11 cellular contexts compared by ENCODE assay signal in genomic region chr14:89317051-89317691, GRCh38.
DNase-seq lines count a peak whose midpoint lies in the region; ATAC-seq and TF ChIP-seq lines count a peak whose summit lies in the region.
"Had no signal": no experiment of that assay in that cellular context is flagged by ENCODE, and none has a peak within 500 bp of the region (broad histone marks: within the 10 kb centered on the region; RNA-seq: fewer than 3 reads in every experiment).

No MANE protein-coding gene starts in this region.

- no peak overlapping the region for H2AK5ac ChIP-seq in mesendoderm (ENCODE audit: low read length)

- no peak for TF ChIP-seq POLR2A in prostate gland (IDR thresholded peaks at IDR 0.05)

- no peak overlapping the region for H3K4me3 ChIP-seq in mesendoderm (ENCODE audit: low read length)
- H3K4me3 ChIP-seq in heart right ventricle: no peak overlapping the region
- H3K4me3 ChIP-seq in prostate gland: no peak overlapping the region
- H3K4me3 ChIP-seq: PC-9 had no signal

- no peak overlapping the region for H2BK120ac ChIP-seq in mesendoderm (ENCODE audit: low read depth, low read length)

- TF ChIP-seq CTCF in heart right ventricle (IDR thresholded peaks at IDR 0.05) (no peak), prostate gland (IDR thresholded peaks at IDR 0.05) (no peak)

- H3K9me3 ChIP-seq in heart right ventricle (peaks cover 0 to 5% (median 0%) of the 10 kb centered on the region in 11 donors), prostate gland (no peaks in the 10 kb centered on the region)

- H4K8ac ChIP-seq in mesendoderm (ENCODE audit: low read depth, low read length): no peak overlapping the region

- H3K79me1 ChIP-seq in mesendoderm (ENCODE audit: low read length): peaks cover 21% of the 10 kb centered on the region

- peaks cover 29% of the 10 kb centered on the region for H3K79me2 ChIP-seq in mesendoderm (ENCODE audit: control insufficient read depth, insufficient read depth, low read length)

- intact Hi-C loops in heart right ventricle (cut with DNase I): no loop called here
- intact Hi-C loops in prostate gland (cut with DNase I): no loop called here

- H3K4me1 ChIP-seq in mesendoderm (ENCODE audit: control insufficient read depth, low read depth, low read length): peaks cover 6% of the 10 kb centered on the region
- H3K4me1 ChIP-seq in heart right ventricle: peaks cover 0 to 37% (median 11%) of the 10 kb centered on the region in 9 donors
- H3K4me1 ChIP-seq in prostate gland (replicated peaks): peaks cover 4% of the 10 kb centered on the region

- no peak overlapping the region for H2BK5ac ChIP-seq in mesendoderm (ENCODE audit: low read length)

- no peak overlapping the region for H3K4me2 ChIP-seq in mesendoderm (ENCODE audit: low read length)
- H3K4me2 ChIP-seq: PC-9 had no signal

- H3K27me3 ChIP-seq in mesendoderm (ENCODE audit: insufficient read depth, low read length, poor library complexity): no peaks in the 10 kb centered on the region
- no peaks in the 10 kb centered on the region for H3K27me3 ChIP-seq in heart right ventricle
- no peaks in the 10 kb centered on the region for H3K27me3 ChIP-seq in prostate gland (replicated peaks; ENCODE audit: insufficient read depth)

- no peak overlapping the region for H3K18ac ChIP-seq in mesendoderm (ENCODE audit: low read length)

- H3K36me3 ChIP-seq in mesendoderm (ENCODE audit: control insufficient read depth, insufficient read depth, low read length) (no peaks in the 10 kb centered on the region), heart right ventricle (peaks cover 0 to 5% (median 0%) of the 10 kb centered on the region in 9 donors), prostate gland (no peaks in the 10 kb centered on the region)

- DNase-seq in mesendoderm (no peak), heart right ventricle (no peak), AG20443 (ENCODE audit: low spot score) (no peak), prostate gland (ENCODE audit: low spot score) (no peak), RKO (ENCODE audit: low spot score) (no peak)
- DNase-seq: NCI-H1048; PC-9; stimulated activated CD4-positive, alpha-beta T cell treated with anti-CD3 and anti-CD28 coated beads, Interleukin-2, amount 100 ng/mL, for 48 hours had no signal

- H3K4ac ChIP-seq in mesendoderm (ENCODE audit: low read depth, low read length): no peak overlapping the region

- peak; percentile 82 for ATAC-seq in GM19023 (IDR thresholded peaks at IDR 0.05; ENCODE audit: unreplicated experiment)
- ATAC-seq in GM21619 (IDR thresholded peaks at IDR 0.05; ENCODE audit: unreplicated experiment): peak; percentile 90
- peak; percentile 87 for ATAC-seq in HG03175 (IDR thresholded peaks at IDR 0.05; ENCODE audit: unreplicated experiment)
- no peak for ATAC-seq in heart right ventricle

- H3K56ac ChIP-seq in mesendoderm (ENCODE audit: low read length): peak overlapping the region; percentile 60

- H3K27ac ChIP-seq in mesendoderm (ENCODE audit: low read depth, low read length) (no peak overlapping the region), heart right ventricle (no peak overlapping the region), prostate gland (no peak overlapping the region)
- H3K27ac ChIP-seq: PC-9 had no signal

- no peak overlapping the region for H3K23ac ChIP-seq in mesendoderm (ENCODE audit: low read length)

- no peak overlapping the region for H4K5ac ChIP-seq in mesendoderm (ENCODE audit: low read length)

- no peak overlapping the region for H3K9ac ChIP-seq in mesendoderm (ENCODE audit: low read length)

- no CpG with 5 or more reads among the region's 4 CpGs for WGBS in mesendoderm (ENCODE audit: extremely low coverage, insufficient coverage, low lambda C conversion rate)
- WGBS in heart right ventricle, 2 donors: 94% methylated on average over 4 of the region's 4 CpGs
- WGBS in prostate gland: 89% methylated on average over 4 of the region's 4 CpGs

- no peak overlapping the region for H2BK15ac ChIP-seq in mesendoderm (replicated peaks; ENCODE audit: low read depth)

Comparison
In these comparisons a context has a peak if more than half of its experiments do, and no peak if none do; other contexts are left out.
1. ATAC-seq: peak in GM19023 (single experiment), GM21619 (single experiment) and HG03175 (single experiment); none in heart right ventricle (0 of 8).